ENCODE assay signal across 8 cellular contexts in the genomic region with DNA sequence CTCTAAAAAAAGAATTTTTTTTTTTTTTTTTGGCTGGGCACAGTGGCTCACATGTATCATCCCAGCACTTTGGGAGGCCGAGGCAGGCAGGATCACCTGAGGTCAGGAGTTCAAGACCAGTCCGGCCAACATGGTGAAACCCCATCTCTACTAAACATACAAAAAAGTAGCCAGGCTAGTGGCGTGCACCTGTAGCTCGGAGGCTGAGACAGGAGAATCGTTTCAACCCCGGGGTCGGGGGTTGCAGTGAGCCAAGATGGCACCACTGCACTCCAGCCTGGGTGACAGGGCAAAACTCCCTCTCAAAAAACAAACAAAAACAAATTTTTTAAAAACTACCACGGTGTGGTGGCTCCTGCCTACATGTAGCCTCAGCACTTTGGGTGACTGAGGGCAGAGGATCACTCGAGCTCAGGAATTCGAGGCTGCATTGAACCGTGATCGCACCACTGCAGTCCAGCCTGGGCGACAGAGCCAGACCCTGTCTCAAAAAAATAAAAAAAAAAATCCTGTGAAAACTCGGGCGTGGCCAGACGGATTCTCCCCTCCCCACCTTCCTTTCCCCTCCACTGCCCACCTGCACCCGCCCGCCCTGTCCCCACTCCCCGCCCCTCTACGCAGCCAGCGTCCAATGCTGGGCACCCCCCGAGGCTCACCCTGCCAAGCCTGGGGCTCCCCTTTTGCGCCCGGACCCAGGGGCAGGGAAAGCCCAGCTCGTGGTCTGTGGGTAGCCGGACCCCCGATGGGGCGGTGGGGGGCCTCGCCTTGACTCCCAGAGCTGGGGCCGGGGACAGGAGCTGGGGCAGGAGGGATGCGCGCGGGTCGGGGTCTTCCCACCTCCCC. TPM values are rescaled to one million over a fixed set of nuclear protein-coding genes. Genes with fewer than 3 reads are reported as not detected.
DNase-seq lines count a peak whose midpoint lies in the region; ATAC-seq and TF ChIP-seq lines count a peak whose summit lies in the region.

No MANE protein-coding gene starts in this region.

- in situ Hi-C loops in GM13977 (cut with MboI; ENCODE audit: low pct_unique_long_range_greater_than_20kb, low sequenced_read_pairs, unreplicated experiment), result no loop called here

- DNase-seq in GM13977 (ENCODE audit: low spot score) (peak; percentile 54), H7 (no peak), NCI-H526 (lab: John Stamatoyannopoulos, UW) (peak; percentile 26 to 71), coronary artery (ENCODE audit: low spot score) (no peak), mucosa of descending colon (peak in 1 of 3 donors; percentile 22), superior temporal gyrus (ENCODE audit: extremely low spot score) (no peak), NCI-H2081 treated with DMSO at 0.1 percent for 48 hours (lab: John Stamatoyannopoulos, UW) (no peak), EL (no peak)

- H3K9me3 ChIP-seq in mucosa of descending colon, result no peaks in the 10 kb centered on the region

- peak overlapping the region; percentile 70 for H3K4me3 ChIP-seq in H7 (ENCODE audit: insufficient read depth, low read depth, low read length)
- H3K4me3 ChIP-seq in coronary artery, result peak overlapping the region; percentile 99
- H3K4me3 ChIP-seq in mucosa of descending colon, result no peak overlapping the region

- H3K27ac ChIP-seq in coronary artery, result peak overlapping the region; percentile 38 to 87

- intact Hi-C loops in mucosa of descending colon (cut with DNase I, micrococcal nuclease), result no loop called here

- TF ChIP-seq CTCF in GM13977 (IDR thresholded peaks at IDR 0.05; ENCODE audit: extremely low read depth, insufficient read depth, missing control alignments), result no peak
- no peak for TF ChIP-seq CTCF in coronary artery (IDR thresholded peaks at IDR 0.05)
- no peak for TF ChIP-seq CTCF in mucosa of descending colon (IDR thresholded peaks at IDR 0.05)

- no peaks in the 10 kb centered on the region for H3K27me3 ChIP-seq in H7 (ENCODE audit: control insufficient read depth, insufficient read depth, low read length)

- peaks cover 18% of the 10 kb centered on the region for H3K4me1 ChIP-seq in mucosa of descending colon (ENCODE audit: low read depth)

- ATAC-seq in mucosa of descending colon, result peak; percentile 28

- H3K36me3 ChIP-seq in H7 (replicated peaks; ENCODE audit: control insufficient read depth, insufficient read depth, low read length) (peaks cover 2% of the 10 kb centered on the region; the same call in 1 of the 2 replicates), mucosa of descending colon (ENCODE audit: low read depth) (no peaks in the 10 kb centered on the region)

RNA-seq across cellular contexts. Expression of gene ORAI2, which starts 0.7 kb away (rescaled TPM):
- 13.3 and 17.3 TPM in 2 replicates for total RNA-seq in H7 (2014; rRNA removed; shearing (Covaris generic))
- 1 to 10 TPM; 2.8 to 9.8 (median 7.5) TPM for total RNA-seq in mucosa of descending colon

RNA-seq across cellular contexts. Expression of gene ALKBH4, which starts 32.0 kb away (rescaled TPM):
- 29.1 and 30.5 TPM in 2 replicates for total RNA-seq in H7 (2014; rRNA removed; shearing (Covaris generic))
- total RNA-seq in mucosa of descending colon, result 10 to 100 TPM in 1 of 3 donors, 1 to 10 TPM in 2; 8.4 to 11.1 (median 10.0) TPM

RNA-seq across cellular contexts. Expression of gene LRWD1, which starts 32.1 kb away (rescaled TPM):
- 54.0 and 67.2 TPM in 2 replicates for total RNA-seq in H7 (2014; rRNA removed; shearing (Covaris generic))
- 10 to 100 TPM; 12.7 to 17.6 (median 13.3) TPM for total RNA-seq in mucosa of descending colon

RNA-seq across cellular contexts. Expression of gene PRKRIP1, which starts 36.5 kb away (rescaled TPM):
- total RNA-seq in H7 (2014; rRNA removed; shearing (Covaris generic)), result 20.5 and 24.4 TPM in 2 replicates
- 10 to 100 TPM; 15.1 to 24.1 (median 18.6) TPM for total RNA-seq in mucosa of descending colon

RNA-seq across cellular contexts. Expression of gene POLR2J, which starts 46.0 kb away (rescaled TPM):
- total RNA-seq in H7 (2014; rRNA removed; shearing (Covaris generic)), result 40.9 and 42.2 TPM in 2 replicates
- 10 to 100 TPM; 44.0 to 59.3 (median 45.6) TPM for total RNA-seq in mucosa of descending colon

Comparison
In these comparisons a context has a peak if more than half of its experiments do, and no peak if none do; other contexts are left out.
1. DNase-seq: peak in GM13977 (single experiment) and NCI-H526 (2 of 2); none in H7 (single experiment), coronary artery (single experiment), superior temporal gyrus (single experiment), NCI-H2081 treated with DMSO at 0.1 percent for 48 hours (single experiment) and EL (single experiment).